In the genomic region with DNA sequence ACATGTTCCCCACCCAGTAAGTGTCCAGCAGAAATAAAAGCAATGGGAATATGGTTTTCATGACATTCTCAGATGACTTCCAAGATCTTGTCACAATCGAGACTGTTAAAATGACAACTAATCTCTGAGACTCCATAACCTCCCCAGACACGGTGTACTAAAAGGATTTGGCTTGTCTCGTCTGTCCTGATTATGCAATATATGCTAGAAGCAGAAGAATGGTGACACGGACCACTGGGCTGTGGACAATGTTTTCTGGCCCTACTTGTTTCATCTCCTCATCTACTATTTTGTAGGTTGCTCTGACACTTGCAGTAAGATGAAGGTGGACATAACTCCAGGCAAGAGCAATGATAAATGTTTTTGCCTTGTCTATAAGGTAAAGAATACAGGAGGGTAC, we compare ENCODE assay signal across 24 cellular contexts. TPM values are rescaled to one million over a fixed set of nuclear protein-coding genes. Genes with fewer than 3 reads are reported as not detected.
"Had no signal": no experiment of that assay in that cellular context is flagged by ENCODE, and none has a peak within 500 bp of the region (broad histone marks: within the 10 kb centered on the region; RNA-seq: fewer than 3 reads in every experiment).

No MANE protein-coding gene starts in this region.

- H3K27me3 Mint-ChIP-seq: stimulated activated memory B cell treated with anti-CD40 and anti-IgM and Interleukin-4, amounts not matched to agents 10 μg/mL and 1 μg/mL and 100 μg/mL, for 72 hours; type B pancreatic cell had no signal

- H3K27ac Mint-ChIP-seq: immature natural killer cell; naive thymus-derived CD8-positive, alpha-beta T cell; nephron progenitor cell; stimulated activated memory B cell treated with anti-CD40 and anti-IgM and Interleukin-4, amounts not matched to agents 10 μg/mL and 1 μg/mL and 100 μg/mL, for 72 hours; type B pancreatic cell had no signal

- H3K27me3 ChIP-seq: esophagus muscularis mucosa, ovary, sigmoid colon, spleen, testis, tibial artery had no signal

- H3K36me3 Mint-ChIP-seq: immature natural killer cell; naive thymus-derived CD8-positive, alpha-beta T cell; stimulated activated memory B cell treated with anti-CD40 and anti-IgM and Interleukin-4, amounts not matched to agents 10 μg/mL and 1 μg/mL and 100 μg/mL, for 72 hours had no signal

- H3K9me3 ChIP-seq: esophagus muscularis mucosa, lower lobe of right lung, ovary, sigmoid colon, spleen, testis, tibial artery had no signal

- H3K36me3 ChIP-seq: esophagus muscularis mucosa, lower lobe of right lung, ovary, spleen, tibial artery had no signal

- H3K27ac ChIP-seq: dorsolateral prefrontal cortex, esophagus muscularis mucosa, lower lobe of right lung, ovary, sigmoid colon, skin epidermis, spleen, testis, tibial artery had no signal

- H3K4me3 ChIP-seq: dorsolateral prefrontal cortex, esophagus muscularis mucosa, lower lobe of right lung, ovary, sigmoid colon, skin epidermis, spleen, testis, tibial artery had no signal

- ATAC-seq: left ventricle myocardium superior; lower lobe of right lung; naive thymus-derived CD8-positive, alpha-beta T cell; stimulated activated memory B cell treated with anti-CD40 and anti-IgM and Interleukin-4, amounts not matched to agents 10 μg/mL and 1 μg/mL and 100 μg/mL, for 72 hours; stimulated activated naive CD8-positive, alpha-beta T cell treated with anti-CD3 and anti-CD28 coated beads, Interleukin-15, Interleukin-2, amounts not matched to agents 100 U/mL and 50 U/mL, for 24 hours had no signal

- H3K4me1 Mint-ChIP-seq: naive thymus-derived CD8-positive, alpha-beta T cell; stimulated activated memory B cell treated with anti-CD40 and anti-IgM and Interleukin-4, amounts not matched to agents 10 μg/mL and 1 μg/mL and 100 μg/mL, for 72 hours had no signal

- DNase-seq: dorsolateral prefrontal cortex; effector CD4-positive, alpha-beta T cell; foreskin melanocyte; hypothalamus; immature natural killer cell; islet precursor cell; left ventricle myocardium superior; lower lobe of right lung; naive thymus-derived CD8-positive, alpha-beta T cell; nephron progenitor cell; nucleus accumbens; ovary; posterior cingulate gyrus; sigmoid colon; spleen; stimulated activated CD4-positive, alpha-beta T cell treated with anti-CD3 and anti-CD28 coated beads, Interleukin-4, amount 100 ng/mL, for 4 hours; stimulated activated naive CD8-positive, alpha-beta T cell treated with anti-CD3 and anti-CD28 coated beads, Interleukin-15, Interleukin-2, amounts not matched to agents 100 U/mL and 50 U/mL, for 24 hours; substantia nigra; testis; tibial artery had no signal

- H3K4me3 Mint-ChIP-seq: immature natural killer cell; naive thymus-derived CD8-positive, alpha-beta T cell; nephron progenitor cell; stimulated activated memory B cell treated with anti-CD40 and anti-IgM and Interleukin-4, amounts not matched to agents 10 μg/mL and 1 μg/mL and 100 μg/mL, for 72 hours; type B pancreatic cell had no signal

- H3K4me1 ChIP-seq: lower lobe of right lung, spleen, testis, tibial artery had no signal

- H3K9me3 Mint-ChIP-seq: nephron progenitor cell, type B pancreatic cell had no signal

RNA-seq across cellular contexts. Expression of gene BNC2, which starts 56.6 kb away (rescaled TPM):
- total RNA-seq: naive thymus-derived CD8-positive, alpha-beta T cell had no signal
- polyA plus RNA-seq: naive thymus-derived CD8-positive, alpha-beta T cell had no signal
